Comparison of ENCODE assay signal across 9 cellular contexts in genomic region chr2:75311993-75312392, GRCh38.
DNase-seq lines count a peak whose midpoint lies in the region; ATAC-seq and TF ChIP-seq lines count a peak whose summit lies in the region.
"Had no signal": no experiment of that assay in that cellular context is flagged by ENCODE, and none has a peak within 500 bp of the region (broad histone marks: within the 10 kb centered on the region; RNA-seq: fewer than 3 reads in every experiment).

No MANE protein-coding gene starts in this region.

- DNase-seq in D341Med (ENCODE audit: low spot score) (peak; percentile 26), RPMI8226 (peak; percentile 85), osteoblast (ENCODE audit: insufficient read length, low spot score, missing footprints) (no peak), amniotic stem cell (lab: John Stamatoyannopoulos, UW) (no peak), DMS79 (lab: John Stamatoyannopoulos, UW) (no peak)
- DNase-seq in activated CD4-positive, alpha-beta T cell treated with anti-CD3 and anti-CD28 coated beads, Interleukin-2, amount 50 U/mL, for 48 hours, result no peak

- H3K27me3 ChIP-seq in osteoblast (ENCODE audit: insufficient read depth, low read length), result no peaks in the 10 kb centered on the region

- H2AFZ ChIP-seq in osteoblast (ENCODE audit: low read length), result no peak overlapping the region

- H4K20me1 ChIP-seq in osteoblast (ENCODE audit: insufficient read depth, low read length), result no peaks in the 10 kb centered on the region

- no peak overlapping the region for H3K4me2 ChIP-seq in osteoblast (ENCODE audit: insufficient read depth, low read length)

- no peaks in the 10 kb centered on the region for H3K36me3 ChIP-seq in osteoblast (ENCODE audit: insufficient read depth, low read length)

- H3K4me3 ChIP-seq in osteoblast (ENCODE audit: insufficient read depth, low read length), result no peak overlapping the region
- H3K4me3 ChIP-seq: skin epidermis had no signal

- peak; percentile 100 for ATAC-seq in GM19351 (IDR thresholded peaks at IDR 0.05; ENCODE audit: unreplicated experiment)
- peak; percentile 100 for ATAC-seq in HG03108 (IDR thresholded peaks at IDR 0.05; ENCODE audit: unreplicated experiment)

- H3K79me2 ChIP-seq in osteoblast (ENCODE audit: insufficient read depth, low read length), result no peaks in the 10 kb centered on the region

- TF ChIP-seq CTCF in osteoblast (IDR thresholded peaks at IDR 0.05; ENCODE audit: extremely low read depth, low read depth, low read length), result peak; percentile 8

- peaks cover 10% of the 10 kb centered on the region for H3K4me1 ChIP-seq in osteoblast (ENCODE audit: insufficient read depth, low read length)

- H3K9me3 ChIP-seq in osteoblast (ENCODE audit: low read depth, low read length), result no peaks in the 10 kb centered on the region

- no peak overlapping the region for H3K27ac ChIP-seq in osteoblast (ENCODE audit: low read depth, low read length)
- H3K27ac ChIP-seq: skin epidermis had no signal

Comparison
In these comparisons a context has a peak if more than half of its experiments do, and no peak if none do; other contexts are left out.
1. DNase-seq: peak in D341Med (single experiment) and RPMI8226 (single experiment); none in osteoblast (single experiment), activated CD4-positive, alpha-beta T cell treated with anti-CD3 and anti-CD28 coated beads, Interleukin-2, amount 50 U/mL, for 48 hours (0 of 2), amniotic stem cell (single experiment) and DMS79 (single experiment).